ENCODE assay signal across 14 cellular contexts in the genomic region with DNA sequence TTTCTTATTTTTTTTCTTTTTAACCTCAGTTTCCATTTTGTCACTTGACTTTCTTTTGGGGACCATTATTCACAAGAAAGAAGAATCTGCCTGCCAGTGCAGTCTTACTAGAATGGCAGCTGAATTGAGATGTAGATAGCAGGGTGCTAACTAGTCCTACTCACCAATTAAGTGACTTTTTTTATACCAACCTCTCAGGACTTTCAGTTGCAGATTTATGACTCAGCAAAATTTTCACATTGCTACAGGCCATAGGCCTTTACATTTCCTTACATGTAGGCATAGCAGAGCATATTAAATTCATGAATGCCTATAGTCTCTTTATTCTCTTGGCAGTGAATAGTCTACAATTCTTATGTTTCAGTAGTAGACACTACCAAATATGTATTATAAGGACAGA.
A peak's percentile ranks its signal among the peaks of the same experiment; 100 is the strongest.
DNase-seq lines count a peak whose midpoint lies in the region; ATAC-seq and TF ChIP-seq lines count a peak whose summit lies in the region.
"Had no signal": no experiment of that assay in that cellular context is flagged by ENCODE, and none has a peak within 500 bp of the region (broad histone marks: within the 10 kb centered on the region; RNA-seq: fewer than 3 reads in every experiment).

No MANE protein-coding gene starts in this region.

- TF ChIP-seq CTCF in choroid plexus epithelial cell (conservative IDR thresholded peaks at IDR 0.05; ENCODE audit: low read depth, low read length): no peak

- ATAC-seq in GM21381 (IDR thresholded peaks at IDR 0.05; ENCODE audit: unreplicated experiment): peak; percentile 36
- peak; percentile 31 for ATAC-seq in HG03520 (IDR thresholded peaks at IDR 0.05; ENCODE audit: unreplicated experiment)
- no peak for ATAC-seq in GM19324 (IDR thresholded peaks at IDR 0.05; ENCODE audit: low FRiP score, unreplicated experiment)

- H3K4me3 ChIP-seq in choroid plexus epithelial cell (ENCODE audit: low read depth, low read length): no peak overlapping the region

- DNase-seq in EH (ENCODE audit: low read depth) (peak; percentile 37), choroid plexus epithelial cell (ENCODE audit: low read depth) (peak; percentile 40), NCI-H82 (lab: John Stamatoyannopoulos, UW) (no peak), NCI-H128 (lab: John Stamatoyannopoulos, UW; ENCODE audit: unreplicated experiment) (no peak), NCI-H1092 treated with DMSO at 0.1 percent for 48 hours (lab: John Stamatoyannopoulos, UW) (no peak)
- DNase-seq: BE2C; glutamatergic neuron; NCI-H1417 treated with DMSO at 0.1 percent for 48 hours; NK-92 treated with Interleukin-12 subunit alpha and Interleukin-12 subunit beta, amount 100 ng/mL, for 24 hours; stimulated activated CD4-positive, alpha-beta T cell treated with anti-CD3 and anti-CD28 coated beads, Interleukin-2, amount 100 ng/mL, for 24 hours; SW 1271 had no signal

Comparison
In these comparisons a context has a peak if more than half of its experiments do, and no peak if none do; other contexts are left out.
1. DNase-seq: peak in EH (single experiment) and choroid plexus epithelial cell (single experiment); none in NCI-H82 (single experiment), NCI-H128 (single experiment) and NCI-H1092 treated with DMSO at 0.1 percent for 48 hours (single experiment).